ENCODE assay signal across 1 cellular context in genomic region chr18:51614967-51615571, GRCh38.
TF ChIP-seq lines count a peak whose summit lies in the region.

No MANE protein-coding gene starts in this region.

TF ChIP-seq in A549, 52 proteins besides CTCF, POLR2A, EP300 and RAD21 (continued from another document):
- TF ChIP-seq JUN (IDR thresholded peaks at IDR 0.05) (no peak), NPAS2 (CRISPR knock-in tag; IDR thresholded peaks at IDR 0.05; ENCODE audit: borderline replicate concordance) (no peak), SREBF2 (IDR thresholded peaks at IDR 0.05) (no peak), HES2 (IDR thresholded peaks at IDR 0.05) (no peak), CHD2 (IDR thresholded peaks at IDR 0.05; ENCODE audit: low read length, partially characterized antibody) (no peak), PHF8 (IDR thresholded peaks at IDR 0.05; ENCODE audit: borderline replicate concordance, low read depth) (no peak), POLR2AphosphoS2 (conservative IDR thresholded peaks at IDR 0.05; ENCODE audit: low read length) (no peak)
